Comparison of ENCODE assay signal across 1 cellular context in the genomic region with DNA sequence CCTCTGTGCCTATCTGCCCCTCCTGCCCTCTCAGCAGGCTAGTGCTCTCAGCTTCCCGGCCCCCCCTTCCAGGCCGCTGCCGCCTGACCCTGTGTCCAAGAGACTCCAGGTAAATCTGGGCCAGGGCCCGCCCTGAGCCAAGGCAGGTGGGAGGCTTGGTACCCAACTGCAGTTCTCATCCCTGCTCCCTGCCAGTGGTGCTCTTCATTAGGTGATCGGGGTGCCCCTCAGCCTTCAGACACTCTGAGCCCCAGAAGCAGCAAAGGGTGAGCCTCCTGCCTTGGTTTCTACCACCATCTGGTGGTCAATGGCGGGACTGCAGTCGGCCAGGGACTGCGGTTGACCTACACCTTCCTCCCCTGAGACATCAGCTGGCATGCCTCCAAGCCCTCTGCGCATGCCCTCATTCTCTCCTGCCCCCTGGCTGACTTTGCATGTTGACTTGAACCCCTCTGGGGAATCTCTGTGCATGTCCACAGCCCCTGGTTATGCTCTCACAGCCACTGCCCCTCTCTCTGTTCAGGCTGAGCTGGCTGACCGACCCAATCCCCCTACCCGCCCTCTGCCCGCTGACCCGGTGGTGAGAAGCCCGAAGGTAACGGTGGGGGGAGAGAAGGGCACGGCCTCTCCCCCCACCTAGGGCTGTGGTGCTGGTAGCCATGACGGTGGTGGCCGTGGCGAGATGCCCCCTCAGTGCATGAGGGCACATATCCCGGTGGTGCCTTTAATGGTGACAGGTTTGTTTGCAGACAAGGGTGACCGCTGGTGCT.
TF ChIP-seq lines count a peak whose summit lies in the region.

No MANE protein-coding gene starts in this region.

TF ChIP-seq in HCT116, 20 proteins besides CTCF, POLR2A, EP300 and RAD21 (continued from another document):
- TF ChIP-seq, protein P1, sequence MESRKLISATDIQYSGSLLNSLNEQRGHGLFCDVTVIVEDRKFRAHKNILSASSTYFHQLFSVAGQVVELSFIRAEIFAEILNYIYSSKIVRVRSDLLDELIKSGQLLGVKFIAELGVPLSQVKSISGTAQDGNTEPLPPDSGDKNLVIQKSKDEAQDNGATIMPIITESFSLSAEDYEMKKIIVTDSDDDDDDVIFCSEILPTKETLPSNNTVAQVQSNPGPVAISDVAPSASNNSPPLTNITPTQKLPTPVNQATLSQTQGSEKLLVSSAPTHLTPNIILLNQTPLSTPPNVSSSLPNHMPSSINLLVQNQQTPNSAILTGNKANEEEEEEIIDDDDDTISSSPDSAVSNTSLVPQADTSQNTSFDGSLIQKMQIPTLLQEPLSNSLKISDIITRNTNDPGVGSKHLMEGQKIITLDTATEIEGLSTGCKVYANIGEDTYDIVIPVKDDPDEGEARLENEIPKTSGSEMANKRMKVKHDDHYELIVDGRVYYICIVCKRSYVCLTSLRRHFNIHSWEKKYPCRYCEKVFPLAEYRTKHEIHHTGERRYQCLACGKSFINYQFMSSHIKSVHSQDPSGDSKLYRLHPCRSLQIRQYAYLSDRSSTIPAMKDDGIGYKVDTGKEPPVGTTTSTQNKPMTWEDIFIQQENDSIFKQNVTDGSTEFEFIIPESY (IDR thresholded peaks at IDR 0.05; ENCODE audit: extremely low read depth, insufficient replicate concordance, low read length), result no peak
- no peak for TF ChIP-seq FOSL1 (IDR thresholded peaks at IDR 0.05; ENCODE audit: low read depth)
- TF ChIP-seq, protein P2, sequence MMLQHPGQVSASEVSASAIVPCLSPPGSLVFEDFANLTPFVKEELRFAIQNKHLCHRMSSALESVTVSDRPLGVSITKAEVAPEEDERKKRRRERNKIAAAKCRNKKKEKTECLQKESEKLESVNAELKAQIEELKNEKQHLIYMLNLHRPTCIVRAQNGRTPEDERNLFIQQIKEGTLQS (IDR thresholded peaks at IDR 0.05), result no peak
- TF ChIP-seq SIN3A (IDR thresholded peaks at IDR 0.05; ENCODE audit: low read depth), result no peak
- TF ChIP-seq SRF (IDR thresholded peaks at IDR 0.05; ENCODE audit: low read depth), result no peak
- TF ChIP-seq CBX3 (IDR thresholded peaks at IDR 0.05; ENCODE audit: low read depth), result no peak
- TF ChIP-seq ZNF274 (IDR thresholded peaks at IDR 0.05; ENCODE audit: low read depth, low read length), result no peak
- TF ChIP-seq EZH2 (IDR thresholded peaks at IDR 0.05), result no peak
- no peak for TF ChIP-seq EZH2phosphoT487 (IDR thresholded peaks at IDR 0.05; ENCODE audit: borderline replicate concordance)
- no peak for TF ChIP-seq YY1 (IDR thresholded peaks at IDR 0.05; ENCODE audit: extremely low read depth, insufficient replicate concordance, low read depth, low read length)
- no peak for TF ChIP-seq TCF7L2 (IDR thresholded peaks at IDR 0.05; ENCODE audit: borderline replicate concordance, extremely low read depth, insufficient read depth, insufficient read length)
